In the genomic region with DNA sequence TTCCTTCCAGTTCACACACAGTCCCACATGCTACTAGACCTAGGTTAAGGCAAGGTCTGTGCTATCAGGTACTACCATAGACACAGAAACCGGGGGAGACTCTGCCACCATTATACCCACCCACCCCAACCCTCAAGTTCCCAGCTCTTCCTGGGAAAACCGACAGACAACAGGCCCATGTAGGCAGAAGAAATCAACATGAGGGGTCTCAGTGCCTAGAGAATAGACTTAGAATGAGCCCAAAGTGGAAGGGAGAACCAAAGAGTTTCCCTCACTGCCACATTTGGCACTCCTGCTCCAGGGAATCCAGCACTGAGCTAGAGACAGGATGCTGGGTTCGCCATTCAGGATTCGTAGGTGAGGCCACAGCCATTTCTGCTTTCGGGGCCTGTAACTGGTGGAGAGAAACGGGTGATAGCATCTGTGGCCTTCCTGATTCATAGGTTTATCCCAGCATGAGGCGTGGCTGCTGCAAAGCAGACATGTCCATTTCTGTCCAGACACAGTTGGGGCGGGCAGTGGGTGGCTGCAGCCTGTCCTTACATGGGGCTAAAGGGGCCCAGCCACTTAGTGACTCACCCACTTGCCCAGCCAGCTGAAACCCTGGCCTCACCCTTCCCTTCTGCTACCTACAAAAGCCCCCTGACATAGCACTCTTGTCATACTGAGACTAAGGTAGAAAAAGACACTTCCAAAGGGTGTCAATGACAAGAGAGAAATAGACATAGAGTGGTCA, we compare ENCODE assay signal across 2 cellular contexts.
A peak's percentile ranks its signal among the peaks of the same experiment; 100 is the strongest.
TF ChIP-seq lines count a peak whose summit lies in the region.

No MANE protein-coding gene starts in this region.

TF ChIP-seq in A549, 52 proteins besides CTCF, POLR2A, EP300 and RAD21 (continued from another document):
- TF ChIP-seq, protein P1, sequence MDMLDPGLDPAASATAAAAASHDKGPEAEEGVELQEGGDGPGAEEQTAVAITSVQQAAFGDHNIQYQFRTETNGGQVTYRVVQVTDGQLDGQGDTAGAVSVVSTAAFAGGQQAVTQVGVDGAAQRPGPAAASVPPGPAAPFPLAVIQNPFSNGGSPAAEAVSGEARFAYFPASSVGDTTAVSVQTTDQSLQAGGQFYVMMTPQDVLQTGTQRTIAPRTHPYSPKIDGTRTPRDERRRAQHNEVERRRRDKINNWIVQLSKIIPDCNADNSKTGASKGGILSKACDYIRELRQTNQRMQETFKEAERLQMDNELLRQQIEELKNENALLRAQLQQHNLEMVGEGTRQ (IDR thresholded peaks at IDR 0.05), result no peak
- TF ChIP-seq MAX (IDR thresholded peaks at IDR 0.05) (peak; percentile 28), PBX3 (IDR thresholded peaks at IDR 0.05) (no peak), EHF (CRISPR knock-in tag; IDR thresholded peaks at IDR 0.05) (no peak), JUNB (IDR thresholded peaks at IDR 0.05) (no peak), FOSL2 (IDR thresholded peaks at IDR 0.05) (no peak), FOSL2 (CRISPR knock-in tag; IDR thresholded peaks at IDR 0.05) (peak; percentile 69)
- TF ChIP-seq, protein P2, sequence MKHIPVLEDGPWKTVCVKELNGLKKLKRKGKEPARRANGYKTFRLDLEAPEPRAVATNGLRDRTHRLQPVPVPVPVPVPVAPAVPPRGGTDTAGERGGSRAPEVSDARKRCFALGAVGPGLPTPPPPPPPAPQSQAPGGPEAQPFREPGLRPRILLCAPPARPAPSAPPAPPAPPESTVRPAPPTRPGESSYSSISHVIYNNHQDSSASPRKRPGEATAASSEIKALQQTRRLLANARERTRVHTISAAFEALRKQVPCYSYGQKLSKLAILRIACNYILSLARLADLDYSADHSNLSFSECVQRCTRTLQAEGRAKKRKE (CRISPR knock-in tag; IDR thresholded peaks at IDR 0.05; ENCODE audit: low read depth), result 0 out of 2 replicates have a peak, but pooled peaks have one; percentile 14

TF ChIP-seq in IMR-90, 13 proteins besides CTCF, POLR2A, EP300 and RAD21 (continued from another document):
- TF ChIP-seq, protein P3, sequence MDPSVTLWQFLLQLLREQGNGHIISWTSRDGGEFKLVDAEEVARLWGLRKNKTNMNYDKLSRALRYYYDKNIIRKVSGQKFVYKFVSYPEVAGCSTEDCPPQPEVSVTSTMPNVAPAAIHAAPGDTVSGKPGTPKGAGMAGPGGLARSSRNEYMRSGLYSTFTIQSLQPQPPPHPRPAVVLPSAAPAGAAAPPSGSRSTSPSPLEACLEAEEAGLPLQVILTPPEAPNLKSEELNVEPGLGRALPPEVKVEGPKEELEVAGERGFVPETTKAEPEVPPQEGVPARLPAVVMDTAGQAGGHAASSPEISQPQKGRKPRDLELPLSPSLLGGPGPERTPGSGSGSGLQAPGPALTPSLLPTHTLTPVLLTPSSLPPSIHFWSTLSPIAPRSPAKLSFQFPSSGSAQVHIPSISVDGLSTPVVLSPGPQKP (IDR thresholded peaks at IDR 0.05; ENCODE audit: borderline replicate concordance, low read depth, low read length), result no peak
